ENCODE assay signal across 12 cellular contexts in genomic region chr10:73244866-73245477, GRCh38. TPM values are rescaled to one million over a fixed set of nuclear protein-coding genes. Genes with fewer than 3 reads are reported as not detected.
DNase-seq lines count a peak whose midpoint lies in the region; ATAC-seq and TF ChIP-seq lines count a peak whose summit lies in the region.
"Had no signal": no experiment of that assay in that cellular context is flagged by ENCODE, and none has a peak within 500 bp of the region (broad histone marks: within the 10 kb centered on the region; RNA-seq: fewer than 3 reads in every experiment).

No MANE protein-coding gene starts in this region.

- no peaks in the 10 kb centered on the region for H3K9me3 ChIP-seq in CD8-positive, alpha-beta T cell (ENCODE audit: low read length)
- H3K9me3 ChIP-seq: esophagus squamous epithelium, ovary had no signal

- no peak overlapping the region for H3K4me3 ChIP-seq in CD8-positive, alpha-beta T cell (ENCODE audit: low read depth, low read length)
- H3K4me3 ChIP-seq: ovary had no signal

- H3K36me3 Mint-ChIP-seq in CD8-positive, alpha-beta T cell: peaks cover 72% of the 10 kb centered on the region
- H3K36me3 Mint-ChIP-seq in IgD-negative memory B cell (peaks cover 3% of the 10 kb centered on the region), memory B cell (peaks cover 19% of the 10 kb centered on the region)
- peaks cover 55% of the 10 kb centered on the region for H3K36me3 Mint-ChIP-seq in activated T-helper 1 cell treated with anti-CD3 and anti-CD28 coated beads, Interleukin-12 subunit alpha, Interleukin-12 subunit beta, Interleukin-2, Interleukin-4 antibody, amounts not matched to agents 30 ng/mL and 10 ng/mL and 1 ng/mL, durations not matched to agents 14 hours and 24 hours and 36 hours (ENCODE audit: low read depth)

- CTCF ChIA-PET in CD8-positive, alpha-beta T cell (lab: Charles Lee): interaction anchor here (1.6 kb wide), 1 partner anchor 13 kb away, joined by 4 read pairs; no protein-coding TSS in a partner anchor

- H3K9me3 Mint-ChIP-seq in CD8-positive, alpha-beta T cell: no peaks in the 10 kb centered on the region
- H3K9me3 Mint-ChIP-seq in IgD-negative memory B cell (no peaks in the 10 kb centered on the region), memory B cell (no peaks in the 10 kb centered on the region)
- H3K9me3 Mint-ChIP-seq in activated T-helper 1 cell treated with anti-CD3 and anti-CD28 coated beads, Interleukin-12 subunit alpha, Interleukin-12 subunit beta, Interleukin-2, Interleukin-4 antibody, amounts not matched to agents 30 ng/mL and 10 ng/mL and 1 ng/mL, durations not matched to agents 14 hours and 24 hours and 36 hours: no peaks in the 10 kb centered on the region

- H3K4me1 ChIP-seq in CD8-positive, alpha-beta T cell (ENCODE audit: insufficient read depth, low read length): peaks cover 25% of the 10 kb centered on the region

- H3K36me3 ChIP-seq in CD8-positive, alpha-beta T cell (ENCODE audit: insufficient read depth, low read length): peaks cover 17% of the 10 kb centered on the region
- H3K36me3 ChIP-seq: ovary had no signal

- H3K4me3 Mint-ChIP-seq in CD8-positive, alpha-beta T cell: peak overlapping the region; percentile 26
- H3K4me3 Mint-ChIP-seq in IgD-negative memory B cell: peak overlapping the region in 3 of 4 donors; percentile 25 to 61 (median 46)
- H3K4me3 Mint-ChIP-seq in activated T-helper 1 cell treated with anti-CD3 and anti-CD28 coated beads, Interleukin-12 subunit alpha, Interleukin-12 subunit beta, Interleukin-2, Interleukin-4 antibody, amounts not matched to agents 30 ng/mL and 10 ng/mL and 1 ng/mL, durations not matched to agents 14 hours and 24 hours and 36 hours: peak overlapping the region; percentile 97
- H3K4me3 Mint-ChIP-seq in memory B cell: no peak overlapping the region

- peaks cover 45% of the 10 kb centered on the region for H3K4me1 Mint-ChIP-seq in CD8-positive, alpha-beta T cell (ENCODE audit: low read depth)
- peaks cover 30 to 41% (median 36%) of the 10 kb centered on the region in 3 donors for H3K4me1 Mint-ChIP-seq in IgD-negative memory B cell
- H3K4me1 Mint-ChIP-seq in activated T-helper 1 cell treated with anti-CD3 and anti-CD28 coated beads, Interleukin-12 subunit alpha, Interleukin-12 subunit beta, Interleukin-2, Interleukin-4 antibody, amounts not matched to agents 30 ng/mL and 10 ng/mL and 1 ng/mL, durations not matched to agents 14 hours and 24 hours and 36 hours (ENCODE audit: low read depth): peaks cover 52% of the 10 kb centered on the region
- peaks cover 23% of the 10 kb centered on the region for H3K4me1 Mint-ChIP-seq in memory B cell

- H3K27ac Mint-ChIP-seq in CD8-positive, alpha-beta T cell: peak overlapping the region; percentile 69
- peak overlapping the region in 2 of 3 donors; percentile 22 to 93 for H3K27ac Mint-ChIP-seq in IgD-negative memory B cell
- H3K27ac Mint-ChIP-seq in activated T-helper 1 cell treated with anti-CD3 and anti-CD28 coated beads, Interleukin-12 subunit alpha, Interleukin-12 subunit beta, Interleukin-2, Interleukin-4 antibody, amounts not matched to agents 30 ng/mL and 10 ng/mL and 1 ng/mL, durations not matched to agents 14 hours and 24 hours and 36 hours: peak overlapping the region; percentile 40
- H3K27ac Mint-ChIP-seq in memory B cell: peak overlapping the region; percentile 55

- intact Hi-C loops in CD8-positive, alpha-beta T cell (cut with DNase I, micrococcal nuclease): loop anchor here (5.0 kb wide), 3 partner anchors 553 to 907 kb away; partner anchors contain the start of genes ADK (in 1 of the 2), AP3M1 (in 1 of the 2), MCU (in 1 of the 2) and MICU1 (in 1 of the 2)
- intact Hi-C loops in activated T-helper 1 cell treated with anti-CD3 and anti-CD28 coated beads, Interleukin-12 subunit alpha, Interleukin-12 subunit beta, Interleukin-2, Interleukin-4 antibody, amounts not matched to agents 30 ng/mL and 10 ng/mL and 1 ng/mL, durations not matched to agents 14 hours and 24 hours and 36 hours (cut with micrococcal nuclease): loop anchor here (1.0 to 10.0 kb wide), 4 partner anchors 7 to 1867 kb away; partner anchors contain the start of genes CHCHD1, MRPS16, NUDT13 and SAMD8

- POLR2A ChIA-PET in CD8-positive, alpha-beta T cell (lab: Charles Lee): interaction anchor here (0.9 kb wide), 1 partner anchor 895 kb away, joined by 3 read pairs; no protein-coding TSS in a partner anchor

- no peaks in the 10 kb centered on the region for H3K27me3 ChIP-seq in CD8-positive, alpha-beta T cell (ENCODE audit: insufficient read depth, low read length)
- H3K27me3 ChIP-seq: esophagus squamous epithelium, ovary had no signal

- no peak overlapping the region for H3K27ac ChIP-seq in CD8-positive, alpha-beta T cell (ENCODE audit: low read depth, low read length)
- H3K27ac ChIP-seq: ovary had no signal

- TF ChIP-seq CTCF in CD8-positive, alpha-beta T cell (IDR thresholded peaks at IDR 0.05): no peak

- H3K27me3 Mint-ChIP-seq in CD8-positive, alpha-beta T cell (ENCODE audit: low read depth): no peaks in the 10 kb centered on the region
- H3K27me3 Mint-ChIP-seq in IgD-negative memory B cell (no peaks in the 10 kb centered on the region), memory B cell (no peaks in the 10 kb centered on the region)
- no peaks in the 10 kb centered on the region for H3K27me3 Mint-ChIP-seq in activated T-helper 1 cell treated with anti-CD3 and anti-CD28 coated beads, Interleukin-12 subunit alpha, Interleukin-12 subunit beta, Interleukin-2, Interleukin-4 antibody, amounts not matched to agents 30 ng/mL and 10 ng/mL and 1 ng/mL, durations not matched to agents 14 hours and 24 hours and 36 hours (ENCODE audit: insufficient read depth)

- DNase-seq in CD8-positive, alpha-beta T cell: no peak
- DNase-seq in activated T-helper 1 cell treated with anti-CD3 and anti-CD28 coated beads, Interleukin-12 subunit alpha, Interleukin-12 subunit beta, Interleukin-2, Interleukin-4 antibody, amounts not matched to agents 30 ng/mL and 10 ng/mL and 1 ng/mL, durations not matched to agents 14 hours and 24 hours and 36 hours (ENCODE audit: low spot score): no peak
- DNase-seq in memory B cell (ENCODE audit: low spot score in 2 of 2) (no peak), kidney tubule cell (ENCODE audit: low spot score) (no peak), SW480 (ENCODE audit: low spot score) (no peak), AG08396 (ENCODE audit: low spot score) (no peak)
- DNase-seq: esophagus squamous epithelium, NCI-H187, ovary had no signal

- ATAC-seq in CD8-positive, alpha-beta T cell: no peak
- no peak for ATAC-seq in memory B cell (ENCODE audit: low read depth)
- ATAC-seq in HG03469 (IDR thresholded peaks at IDR 0.05; ENCODE audit: unreplicated experiment): no peak
- ATAC-seq: HCT116 had no signal

RNA-seq across cellular contexts. Expression of gene DNAJC9, which starts 2.1 kb away (rescaled TPM):
- 10 to 100 TPM; 17.6 to 18.4 TPM for total RNA-seq in CD8-positive, alpha-beta T cell
- polyA plus RNA-seq in IgD-negative memory B cell: 28.3 TPM
- total RNA-seq in activated T-helper 1 cell treated with anti-CD3 and anti-CD28 coated beads, Interleukin-12 subunit alpha, Interleukin-12 subunit beta, Interleukin-2, Interleukin-4 antibody, amounts not matched to agents 30 ng/mL and 10 ng/mL and 1 ng/mL, durations not matched to agents 14 hours and 24 hours and 36 hours: 55.4 and 55.5 TPM in 2 replicates

RNA-seq across cellular contexts. Expression of gene MRPS16, which starts 7.5 kb away (rescaled TPM):
- 10 to 100 TPM; 23.6 to 28.7 TPM for total RNA-seq in CD8-positive, alpha-beta T cell
- 119 TPM for polyA plus RNA-seq in IgD-negative memory B cell
- 158 and 160 TPM in 2 replicates for total RNA-seq in activated T-helper 1 cell treated with anti-CD3 and anti-CD28 coated beads, Interleukin-12 subunit alpha, Interleukin-12 subunit beta, Interleukin-2, Interleukin-4 antibody, amounts not matched to agents 30 ng/mL and 10 ng/mL and 1 ng/mL, durations not matched to agents 14 hours and 24 hours and 36 hours
